In genomic region chr1:173717238-173717637, GRCh38 we compare ENCODE assay signal across 15 cellular contexts. TPM values are rescaled to one million over a fixed set of nuclear protein-coding genes. Genes with fewer than 3 reads are reported as not detected.
DNase-seq lines count a peak whose midpoint lies in the region; ATAC-seq and TF ChIP-seq lines count a peak whose summit lies in the region.
"Had no signal": no experiment of that assay in that cellular context is flagged by ENCODE, and none has a peak within 500 bp of the region (broad histone marks: within the 10 kb centered on the region; RNA-seq: fewer than 3 reads in every experiment).

No MANE protein-coding gene starts in this region.

- TF ChIP-seq CTCF in MCF 10A (IDR thresholded peaks at IDR 0.05; ENCODE audit: unreplicated experiment) = no peak
- TF ChIP-seq CTCF in breast epithelium (IDR thresholded peaks at IDR 0.05) = no peak
- no peak for TF ChIP-seq CTCF in left lung (IDR thresholded peaks at IDR 0.05)
- no peak for TF ChIP-seq CTCF in foreskin keratinocyte (conservative IDR thresholded peaks at IDR 0.05)

- BruUV-seq in MCF 10A (replicated peaks; lab: Mats Ljungman, UMichigan) = no TSS peak

- H3K27ac ChIP-seq in breast epithelium (no peak overlapping the region), left lung (peak overlapping the region in 1 of 2 donors; percentile 4), foreskin keratinocyte (no peak overlapping the region)
- H3K27ac ChIP-seq: adrenal gland had no signal

- no peak overlapping the region for H3K27ac Mint-ChIP-seq in MCF 10A (ENCODE audit: low read depth, unreplicated experiment)
- H3K27ac Mint-ChIP-seq in activated T-helper 1 cell treated with anti-CD3 and anti-CD28 coated beads, Interleukin-12 subunit alpha, Interleukin-12 subunit beta, Interleukin-2, Interleukin-4 antibody, amounts not matched to agents 30 ng/mL and 10 ng/mL and 1 ng/mL, durations not matched to agents 14 hours and 24 hours and 36 hours = no peak overlapping the region

- H3K9me3 Mint-ChIP-seq in MCF 10A (ENCODE audit: unreplicated experiment) = no peaks in the 10 kb centered on the region
- peaks cover 6% of the 10 kb centered on the region for H3K9me3 Mint-ChIP-seq in activated T-helper 1 cell treated with anti-CD3 and anti-CD28 coated beads, Interleukin-12 subunit alpha, Interleukin-12 subunit beta, Interleukin-2, Interleukin-4 antibody, amounts not matched to agents 30 ng/mL and 10 ng/mL and 1 ng/mL, durations not matched to agents 14 hours and 24 hours and 36 hours

- peaks cover 31% of the 10 kb centered on the region for H3K36me3 Mint-ChIP-seq in MCF 10A (ENCODE audit: insufficient read depth, unreplicated experiment)
- H3K36me3 Mint-ChIP-seq in activated T-helper 1 cell treated with anti-CD3 and anti-CD28 coated beads, Interleukin-12 subunit alpha, Interleukin-12 subunit beta, Interleukin-2, Interleukin-4 antibody, amounts not matched to agents 30 ng/mL and 10 ng/mL and 1 ng/mL, durations not matched to agents 14 hours and 24 hours and 36 hours (ENCODE audit: low read depth) = peaks cover 21% of the 10 kb centered on the region

- H3K27me3 ChIP-seq in breast epithelium = no peaks in the 10 kb centered on the region
- H3K27me3 ChIP-seq in left lung = peaks cover 5 to 6% of the 10 kb centered on the region in 2 donors
- no peaks in the 10 kb centered on the region for H3K27me3 ChIP-seq in foreskin keratinocyte
- H3K27me3 ChIP-seq: adrenal gland had no signal

- ATAC-seq in left lung = peak; percentile 32
- ATAC-seq in foreskin keratinocyte = no peak
- ATAC-seq in left colon = no peak
- ATAC-seq in GM18858 (IDR thresholded peaks at IDR 0.05; ENCODE audit: unreplicated experiment) = no peak
- no peak for ATAC-seq in HG03571 (IDR thresholded peaks at IDR 0.05; ENCODE audit: unreplicated experiment)

- no peak overlapping the region for H3K4me3 ChIP-seq in breast epithelium
- H3K4me3 ChIP-seq in left lung = no peak overlapping the region
- H3K4me3 ChIP-seq: adrenal gland had no signal

- H3K36me3 ChIP-seq in breast epithelium (no peaks in the 10 kb centered on the region), left lung (peaks cover 0 to 6% of the 10 kb centered on the region in 2 donors)
- H3K36me3 ChIP-seq: adrenal gland, prostate gland had no signal

- H3K4me1 ChIP-seq in breast epithelium = peaks cover 0 to 8% of the 10 kb centered on the region in 2 donors
- H3K4me1 ChIP-seq in left lung = peaks cover 10 to 30% of the 10 kb centered on the region in 2 donors
- H3K4me1 ChIP-seq in foreskin keratinocyte = no peaks in the 10 kb centered on the region
- H3K4me1 ChIP-seq: prostate gland had no signal

- no peaks in the 10 kb centered on the region for H3K27me3 Mint-ChIP-seq in MCF 10A (ENCODE audit: insufficient read depth, unreplicated experiment)
- peaks cover 2% of the 10 kb centered on the region for H3K27me3 Mint-ChIP-seq in activated T-helper 1 cell treated with anti-CD3 and anti-CD28 coated beads, Interleukin-12 subunit alpha, Interleukin-12 subunit beta, Interleukin-2, Interleukin-4 antibody, amounts not matched to agents 30 ng/mL and 10 ng/mL and 1 ng/mL, durations not matched to agents 14 hours and 24 hours and 36 hours (ENCODE audit: insufficient read depth)

- H3K4me1 Mint-ChIP-seq in MCF 10A (ENCODE audit: insufficient read depth, unreplicated experiment) = peaks cover 15% of the 10 kb centered on the region
- peaks cover 48% of the 10 kb centered on the region for H3K4me1 Mint-ChIP-seq in activated T-helper 1 cell treated with anti-CD3 and anti-CD28 coated beads, Interleukin-12 subunit alpha, Interleukin-12 subunit beta, Interleukin-2, Interleukin-4 antibody, amounts not matched to agents 30 ng/mL and 10 ng/mL and 1 ng/mL, durations not matched to agents 14 hours and 24 hours and 36 hours (ENCODE audit: low read depth)

- H3K4me3 Mint-ChIP-seq in MCF 10A (ENCODE audit: unreplicated experiment) = peak overlapping the region; percentile 40
- peak overlapping the region; percentile 11 for H3K4me3 Mint-ChIP-seq in activated T-helper 1 cell treated with anti-CD3 and anti-CD28 coated beads, Interleukin-12 subunit alpha, Interleukin-12 subunit beta, Interleukin-2, Interleukin-4 antibody, amounts not matched to agents 30 ng/mL and 10 ng/mL and 1 ng/mL, durations not matched to agents 14 hours and 24 hours and 36 hours

- intact Hi-C loops in MCF 10A (cut with micrococcal nuclease) = loop anchor here (10.0 kb wide), 1 partner anchor 212 kb away; no protein-coding TSS in a partner anchor
- intact Hi-C loops in breast epithelium (cut with DNase I; ENCODE audit: low total_unique reads) = no loop called here
- intact Hi-C loops in activated T-helper 1 cell treated with anti-CD3 and anti-CD28 coated beads, Interleukin-12 subunit alpha, Interleukin-12 subunit beta, Interleukin-2, Interleukin-4 antibody, amounts not matched to agents 30 ng/mL and 10 ng/mL and 1 ng/mL, durations not matched to agents 14 hours and 24 hours and 36 hours (cut with micrococcal nuclease) = no loop called here
- intact Hi-C loops in left lung (cut with DNase I) = no loop called here
- intact Hi-C loops in left colon (cut with DNase I, micrococcal nuclease) = no loop called here

- H3K9me3 ChIP-seq in breast epithelium = no peaks in the 10 kb centered on the region
- no peaks in the 10 kb centered on the region for H3K9me3 ChIP-seq in left lung
- H3K9me3 ChIP-seq: adrenal gland, prostate gland had no signal

- CTCF ChIA-PET in MCF 10A (lab: Yijun Ruan, JAX) = interaction anchor here (0.6 to 1.6 kb wide), 8 partner anchors 108 to 1271 kb away, joined by 3 to 6 read pairs (median 3); no protein-coding TSS in a partner anchor

- POLR2A ChIA-PET in MCF 10A (lab: Yijun Ruan, JAX) = interaction anchor here (0.6 to 5.2 kb wide), 9 partner anchors 31 to 287 kb away, joined by 3 to 181 read pairs (median 7); partner anchors contain the start of genes CENPL, DARS2, PRDX6 and ZBTB37

- DNase-seq in MCF 10A (ENCODE audit: unreplicated experiment) (peak; percentile 5), breast epithelium (ENCODE audit: low spot score in 2 of 2) (no peak), left lung (no peak), foreskin keratinocyte (no peak), left colon (no peak)
- DNase-seq in activated T-helper 1 cell treated with anti-CD3 and anti-CD28 coated beads, Interleukin-12 subunit alpha, Interleukin-12 subunit beta, Interleukin-2, Interleukin-4 antibody, amounts not matched to agents 30 ng/mL and 10 ng/mL and 1 ng/mL, durations not matched to agents 14 hours and 24 hours and 36 hours (ENCODE audit: low spot score) = no peak
- DNase-seq: adrenal gland, cortex of kidney, KG1, midbrain, NCI-H1694, NCI-H524 had no signal

- TF ChIP-seq POLR2A in breast epithelium (IDR thresholded peaks at IDR 0.05) = no peak

RNA-seq across cellular contexts. Expression of gene KLHL20, which starts 2.5 kb away (rescaled TPM):
- total RNA-seq in MCF 10A (2022) (36.7 and 44.3 TPM in 2 replicates), breast epithelium (10 to 100 TPM; 29.8 to 45.0 (median 41.4) TPM), left lung (10 to 100 TPM; 23.9 to 28.8 TPM), foreskin keratinocyte (16.3 and 19.8 TPM in 2 replicates), left colon (10 to 100 TPM; 23.3 to 25.1 TPM)
- total RNA-seq in activated T-helper 1 cell treated with anti-CD3 and anti-CD28 coated beads, Interleukin-12 subunit alpha, Interleukin-12 subunit beta, Interleukin-2, Interleukin-4 antibody, amounts not matched to agents 30 ng/mL and 10 ng/mL and 1 ng/mL, durations not matched to agents 14 hours and 24 hours and 36 hours = 17.8 and 18.3 TPM in 2 replicates
- polyA plus RNA-seq in foreskin keratinocyte = 4.1 and 4.2 TPM in 2 replicates

RNA-seq across cellular contexts. Expression of gene ANKRD45, which starts 47.6 kb away (rescaled TPM):
- total RNA-seq in MCF 10A (2022) = 0.42 TPM in 1 of 2 replicates, not detected in the other
- total RNA-seq in breast epithelium = under 1 TPM in 2 of 3 donors, not detected in 1; 0.29 to 0.33 TPM
- not detected in 2 replicates for total RNA-seq in activated T-helper 1 cell treated with anti-CD3 and anti-CD28 coated beads, Interleukin-12 subunit alpha, Interleukin-12 subunit beta, Interleukin-2, Interleukin-4 antibody, amounts not matched to agents 30 ng/mL and 10 ng/mL and 1 ng/mL, durations not matched to agents 14 hours and 24 hours and 36 hours
- total RNA-seq in left lung = 1 to 10 TPM; 1.7 to 4.1 TPM
- 0.42 and 0.82 TPM in 2 replicates for total RNA-seq in foreskin keratinocyte
- 0.27 and 0.29 TPM in 2 replicates for polyA plus RNA-seq in foreskin keratinocyte
- 1 to 10 TPM; 1.3 to 1.7 TPM for total RNA-seq in left colon
